Comparison of ENCODE assay signal across 15 cellular contexts in the genomic region with DNA sequence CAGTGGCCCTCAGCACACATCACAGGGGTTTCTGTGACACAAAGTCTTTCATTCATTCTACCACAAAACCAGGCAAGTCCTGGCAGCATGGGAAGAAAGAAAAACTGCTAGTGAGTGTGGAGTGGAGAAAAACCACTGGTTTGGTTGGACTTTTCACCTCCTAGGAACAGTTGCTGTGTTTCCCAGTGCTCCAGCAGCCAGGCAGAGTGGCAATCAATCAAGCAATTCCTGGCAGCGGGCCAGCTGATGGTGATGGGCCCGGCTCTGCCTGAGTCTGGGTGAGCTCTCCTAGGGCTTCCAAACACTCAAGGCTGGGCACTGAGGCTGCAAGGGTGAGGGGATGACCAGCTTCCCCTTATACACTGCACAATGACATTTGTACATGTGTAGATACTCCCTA.
A peak's percentile ranks its signal among the peaks of the same experiment; 100 is the strongest.
DNase-seq lines count a peak whose midpoint lies in the region; FAIRE-seq and TF ChIP-seq lines count a peak whose summit lies in the region.
"Had no signal": no experiment of that assay in that cellular context is flagged by ENCODE, and none has a peak within 500 bp of the region (broad histone marks: within the 10 kb centered on the region; RNA-seq: fewer than 3 reads in every experiment).

No MANE protein-coding gene starts in this region.

- peak overlapping the region; percentile 72 for H3K27ac Mint-ChIP-seq in progenitor cell of endocrine pancreas
- H3K27ac Mint-ChIP-seq: activated naive CD4-positive, alpha-beta T cell treated with anti-CD3 and anti-CD28 coated beads, Interleukin-2, amount 50 U/mL, for 24 hours; CD4-positive, alpha-beta T cell; dendritic cell treated with granulocyte-macrophage colony-stimulating factor and Interleukin-4, amounts not matched to agents 40 ng/mL and 50 ng/mL, for 4 days; natural killer cell had no signal

- peaks cover 4% of the 10 kb centered on the region for H3K9me3 Mint-ChIP-seq in progenitor cell of endocrine pancreas (ENCODE audit: low read depth)
- H3K9me3 Mint-ChIP-seq: CD4-positive, alpha-beta T cell had no signal

- DNase-seq in NCI-H146 (lab: John Stamatoyannopoulos, UW): peak; percentile 15
- no peak for DNase-seq in NCI-H146 treated with DMSO at 0.1 percent for 48 hours (lab: John Stamatoyannopoulos, UW; ENCODE audit: unreplicated experiment)
- peak; percentile 22 for DNase-seq in NCI-H2029 treated with DMSO at 0.1 percent for 48 hours (lab: John Stamatoyannopoulos, UW)
- peak; percentile 65 for DNase-seq in NCI-H82 treated with DMSO at 0.1 percent for 48 hours (lab: John Stamatoyannopoulos, UW; ENCODE audit: unreplicated experiment)
- no peak for DNase-seq in progenitor cell of endocrine pancreas (ENCODE audit: low spot score, unreplicated experiment)
- DNase-seq in central memory CD4-positive, alpha-beta T cell: no peak
- DNase-seq in NK-92 (lab: John Stamatoyannopoulos, UW; ENCODE audit: unreplicated experiment): no peak
- no peak for DNase-seq in RCC 7860 (ENCODE audit: low spot score)
- DNase-seq: activated CD4-positive, alpha-beta T cell treated with anti-CD3 and anti-CD28 coated beads, Interleukin-2, amount 50 U/mL, for 4 hours; activated T-cell treated with anti-CD3 and anti-CD28 coated beads, Interleukin-2, amount 50 U/mL, for 4 hours; CD4-positive, alpha-beta T cell; natural killer cell; stimulated activated naive CD8-positive, alpha-beta T cell treated with anti-CD3 and anti-CD28 coated beads, Interleukin-15, Interleukin-2, amounts not matched to agents 100 U/mL and 50 U/mL, for 24 hours had no signal

- no peak overlapping the region for H3K4me3 Mint-ChIP-seq in progenitor cell of endocrine pancreas (ENCODE audit: low read depth)
- H3K4me3 Mint-ChIP-seq: activated naive CD4-positive, alpha-beta T cell treated with anti-CD3 and anti-CD28 coated beads, Interleukin-2, amount 50 U/mL, for 24 hours; activated T-cell treated with anti-CD3 and anti-CD28 coated beads, Interleukin-2, amount 50 U/mL, for 4 hours; CD4-positive, alpha-beta T cell; dendritic cell treated with granulocyte-macrophage colony-stimulating factor and Interleukin-4, amounts not matched to agents 40 ng/mL and 50 ng/mL, for 4 days; natural killer cell had no signal

- H3K36me3 Mint-ChIP-seq in progenitor cell of endocrine pancreas (ENCODE audit: insufficient read depth): peaks cover 5% of the 10 kb centered on the region

- no peak for FAIRE-seq in RCC 7860 (lab: Jason Lieb, UNC)

- H3K27me3 Mint-ChIP-seq in progenitor cell of endocrine pancreas: peaks cover 3% of the 10 kb centered on the region

- no peak for TF ChIP-seq CTCF in progenitor cell of endocrine pancreas (IDR thresholded peaks at IDR 0.05; ENCODE audit: unreplicated experiment)

- H3K4me1 Mint-ChIP-seq in progenitor cell of endocrine pancreas (ENCODE audit: low read depth): peaks cover 27% of the 10 kb centered on the region

Comparison
In these comparisons a context has a peak if more than half of its experiments do, and no peak if none do; other contexts are left out.
1. DNase-seq: peak in NCI-H146 (single experiment), NCI-H2029 treated with DMSO at 0.1 percent for 48 hours (single experiment) and NCI-H82 treated with DMSO at 0.1 percent for 48 hours (single experiment); none in NCI-H146 treated with DMSO at 0.1 percent for 48 hours (single experiment), progenitor cell of endocrine pancreas (single experiment), central memory CD4-positive, alpha-beta T cell (single experiment), NK-92 (single experiment) and RCC 7860 (single experiment).